ENCODE assay signal across 11 cellular contexts in genomic region chr2:58866040-58866439, GRCh38.
A peak's percentile ranks its signal among the peaks of the same experiment; 100 is the strongest.
DNase-seq lines count a peak whose midpoint lies in the region; ATAC-seq, FAIRE-seq and TF ChIP-seq lines count a peak whose summit lies in the region.
"Had no signal": no experiment of that assay in that cellular context is flagged by ENCODE, and none has a peak within 500 bp of the region (broad histone marks: within the 10 kb centered on the region; RNA-seq: fewer than 3 reads in every experiment).

No MANE protein-coding gene starts in this region.

- H3K27ac ChIP-seq in upper lobe of right lung = no peak overlapping the region

- H3K27me3 Mint-ChIP-seq in activated naive CD4-positive, alpha-beta T cell treated with anti-CD3 and anti-CD28 coated beads for 36 hours (ENCODE audit: low read depth) = no peaks in the 10 kb centered on the region
- H3K27me3 Mint-ChIP-seq in activated naive CD4-positive, alpha-beta T cell treated with anti-CD3 and anti-CD28 coated beads, Interleukin-2, amount 10 ng/mL, durations not matched to agents 7 days and 5 days = no peaks in the 10 kb centered on the region
- H3K27me3 Mint-ChIP-seq in stimulated activated naive CD8-positive, alpha-beta T cell treated with anti-CD3 and anti-CD28 coated beads, Interleukin-15, amount 100 ng/mL, for 72 hours = peaks cover 6% of the 10 kb centered on the region

- no peaks in the 10 kb centered on the region for H3K27me3 ChIP-seq in upper lobe of right lung

- peak; percentile 6 for DNase-seq in activated naive CD4-positive, alpha-beta T cell treated with anti-CD3 and anti-CD28 coated beads for 36 hours
- no peak for DNase-seq in activated naive CD4-positive, alpha-beta T cell treated with anti-CD3 and anti-CD28 coated beads, Interleukin-2, amount 10 ng/mL, durations not matched to agents 7 days and 5 days
- DNase-seq in RPMI8226 (peak; percentile 61), upper lobe of right lung (no peak), frontal cortex (ENCODE audit: low spot score in 2 of 2) (no peak)
- peak in 1 of 2 donors; percentile 14 for DNase-seq in stimulated activated naive CD8-positive, alpha-beta T cell treated with anti-CD3 and anti-CD28 coated beads, Interleukin-15, amount 100 ng/mL, for 72 hours
- DNase-seq: NCI-H524, SW 1271 had no signal

- no peaks in the 10 kb centered on the region for H3K4me1 ChIP-seq in upper lobe of right lung

- H3K27ac Mint-ChIP-seq in activated naive CD4-positive, alpha-beta T cell treated with anti-CD3 and anti-CD28 coated beads for 36 hours = no peak overlapping the region
- no peak overlapping the region for H3K27ac Mint-ChIP-seq in activated naive CD4-positive, alpha-beta T cell treated with anti-CD3 and anti-CD28 coated beads, Interleukin-2, amount 10 ng/mL, durations not matched to agents 7 days and 5 days
- H3K27ac Mint-ChIP-seq in stimulated activated naive CD8-positive, alpha-beta T cell treated with anti-CD3 and anti-CD28 coated beads, Interleukin-15, amount 100 ng/mL, for 72 hours = no peak overlapping the region

- no peaks in the 10 kb centered on the region for H3K9me3 Mint-ChIP-seq in activated naive CD4-positive, alpha-beta T cell treated with anti-CD3 and anti-CD28 coated beads for 36 hours
- no peaks in the 10 kb centered on the region for H3K9me3 Mint-ChIP-seq in activated naive CD4-positive, alpha-beta T cell treated with anti-CD3 and anti-CD28 coated beads, Interleukin-2, amount 10 ng/mL, durations not matched to agents 7 days and 5 days
- H3K9me3 Mint-ChIP-seq in stimulated activated naive CD8-positive, alpha-beta T cell treated with anti-CD3 and anti-CD28 coated beads, Interleukin-15, amount 100 ng/mL, for 72 hours = peaks cover 0 to 7% of the 10 kb centered on the region in 2 donors

- H3K4me3 ChIP-seq in upper lobe of right lung = no peak overlapping the region

- no peaks in the 10 kb centered on the region for H3K36me3 Mint-ChIP-seq in activated naive CD4-positive, alpha-beta T cell treated with anti-CD3 and anti-CD28 coated beads for 36 hours (ENCODE audit: low read depth)
- no peaks in the 10 kb centered on the region for H3K36me3 Mint-ChIP-seq in activated naive CD4-positive, alpha-beta T cell treated with anti-CD3 and anti-CD28 coated beads, Interleukin-2, amount 10 ng/mL, durations not matched to agents 7 days and 5 days

- no peak for TF ChIP-seq CTCF in upper lobe of right lung (IDR thresholded peaks at IDR 0.05)

- ATAC-seq in HG03354 (IDR thresholded peaks at IDR 0.05; ENCODE audit: poor library complexity, severe bottlenecking, unreplicated experiment) (peak; percentile 27), GM19328 (IDR thresholded peaks at IDR 0.05; ENCODE audit: unreplicated experiment) (no peak), upper lobe of right lung (no peak)
- peak; percentile 63 for ATAC-seq in stimulated activated naive CD8-positive, alpha-beta T cell treated with anti-CD3 and anti-CD28 coated beads, Interleukin-15, amount 100 ng/mL, for 72 hours

- peaks cover 2% of the 10 kb centered on the region for H3K4me1 Mint-ChIP-seq in activated naive CD4-positive, alpha-beta T cell treated with anti-CD3 and anti-CD28 coated beads for 36 hours (ENCODE audit: low read depth)
- peaks cover 7% of the 10 kb centered on the region for H3K4me1 Mint-ChIP-seq in activated naive CD4-positive, alpha-beta T cell treated with anti-CD3 and anti-CD28 coated beads, Interleukin-2, amount 10 ng/mL, durations not matched to agents 7 days and 5 days
- peaks cover 16% of the 10 kb centered on the region for H3K4me1 Mint-ChIP-seq in stimulated activated naive CD8-positive, alpha-beta T cell treated with anti-CD3 and anti-CD28 coated beads, Interleukin-15, amount 100 ng/mL, for 72 hours

- no peak overlapping the region for H3K4me3 Mint-ChIP-seq in activated naive CD4-positive, alpha-beta T cell treated with anti-CD3 and anti-CD28 coated beads for 36 hours
- H3K4me3 Mint-ChIP-seq in activated naive CD4-positive, alpha-beta T cell treated with anti-CD3 and anti-CD28 coated beads, Interleukin-2, amount 10 ng/mL, durations not matched to agents 7 days and 5 days = no peak overlapping the region
- no peak overlapping the region for H3K4me3 Mint-ChIP-seq in stimulated activated naive CD8-positive, alpha-beta T cell treated with anti-CD3 and anti-CD28 coated beads, Interleukin-15, amount 100 ng/mL, for 72 hours

- intact Hi-C loops in activated naive CD4-positive, alpha-beta T cell treated with anti-CD3 and anti-CD28 coated beads for 36 hours (cut with micrococcal nuclease) = no loop called here
- intact Hi-C loops in upper lobe of right lung (cut with DNase I) = no loop called here

- no peak for FAIRE-seq in frontal cortex (lab: Jason Lieb, UNC)
- FAIRE-seq: astrocyte had no signal

- H3K9me3 ChIP-seq in upper lobe of right lung = no peaks in the 10 kb centered on the region

- CTCF ChIA-PET in activated naive CD4-positive, alpha-beta T cell treated with anti-CD3 and anti-CD28 coated beads for 36 hours (lab: Charles Lee) = no interaction called here
- CTCF ChIA-PET in activated naive CD4-positive, alpha-beta T cell treated with anti-CD3 and anti-CD28 coated beads, Interleukin-2, amount 10 ng/mL, durations not matched to agents 7 days and 5 days (lab: Charles Lee) = no interaction called here

- H3K36me3 ChIP-seq in upper lobe of right lung = no peaks in the 10 kb centered on the region

Comparison
In these comparisons a context has a peak if more than half of its experiments do, and no peak if none do; other contexts are left out.
1. DNase-seq: peak in activated naive CD4-positive, alpha-beta T cell treated with anti-CD3 and anti-CD28 coated beads for 36 hours (single experiment) and RPMI8226 (single experiment); none in activated naive CD4-positive, alpha-beta T cell treated with anti-CD3 and anti-CD28 coated beads, Interleukin-2, amount 10 ng/mL, durations not matched to agents 7 days and 5 days (single experiment), upper lobe of right lung (single experiment) and frontal cortex (0 of 2).
2. ATAC-seq: peak in HG03354 (single experiment) and stimulated activated naive CD8-positive, alpha-beta T cell treated with anti-CD3 and anti-CD28 coated beads, Interleukin-15, amount 100 ng/mL, for 72 hours (single experiment); none in GM19328 (single experiment) and upper lobe of right lung (single experiment).